In genomic region chr16:4298761-4299522, GRCh38 we compare ENCODE assay signal across 11 cellular contexts. TPM values are rescaled to one million over a fixed set of nuclear protein-coding genes. Genes with fewer than 3 reads are reported as not detected.
A peak's percentile ranks its signal among the peaks of the same experiment; 100 is the strongest.
DNase-seq lines count a peak whose midpoint lies in the region; ATAC-seq and TF ChIP-seq lines count a peak whose summit lies in the region.
"Had no signal": no experiment of that assay in that cellular context is flagged by ENCODE, and none has a peak within 500 bp of the region (broad histone marks: within the 10 kb centered on the region; RNA-seq: fewer than 3 reads in every experiment).

No MANE protein-coding gene starts in this region.

- H3K27me3 ChIP-seq in endodermal cell (ENCODE audit: control insufficient read depth, insufficient read depth, low read length, poor library complexity, severe bottlenecking) = no peaks in the 10 kb centered on the region

- WGBS in endodermal cell (ENCODE audit: insufficient coverage in 1 of 2, insufficient read length in 1 of 2), 2 experiments = 63 to 81% methylated on average over 8 to 15 of the region's 15 CpGs
- 37 to 69% methylated on average over 8 to 13 of the region's 15 CpGs for WGBS in mesodermal cell (ENCODE audit: insufficient coverage in 2 of 2), 2 experiments

- in situ Hi-C loops in ACHN (cut with HindIII; ENCODE audit: low pct_ligation_motif_present, low pct_unique_long_range_greater_than_20kb, low sequenced_read_pairs) = no loop called here

- no peaks in the 10 kb centered on the region for H3K9me3 Mint-ChIP-seq in endodermal cell
- H3K9me3 Mint-ChIP-seq: CD8-positive, alpha-beta memory T cell; stimulated activated naive CD8-positive, alpha-beta T cell treated with anti-CD3 and anti-CD28 coated beads, Interleukin-15, Interleukin-2, amounts not matched to agents 100 ng/mL and 50 ng/mL, for 24 hours had no signal

- no peaks in the 10 kb centered on the region for H3K9me3 ChIP-seq in endodermal cell (ENCODE audit: control insufficient read depth, low read length)
- H3K9me3 ChIP-seq in mesodermal cell (ENCODE audit: control insufficient read depth, low read length) = no peaks in the 10 kb centered on the region

- H3K27ac Mint-ChIP-seq in endodermal cell = peak overlapping the region; percentile 59
- H3K27ac Mint-ChIP-seq: stimulated activated naive CD8-positive, alpha-beta T cell treated with anti-CD3 and anti-CD28 coated beads, Interleukin-15, Interleukin-2, amounts not matched to agents 100 ng/mL and 50 ng/mL, for 24 hours had no signal

- H3K36me3 Mint-ChIP-seq in endodermal cell (ENCODE audit: low read depth) = peaks cover 14% of the 10 kb centered on the region

- H3K4me3 Mint-ChIP-seq in endodermal cell = no peak overlapping the region
- H3K4me3 Mint-ChIP-seq: CD8-positive, alpha-beta memory T cell; stimulated activated naive CD8-positive, alpha-beta T cell treated with anti-CD3 and anti-CD28 coated beads, Interleukin-15, Interleukin-2, amounts not matched to agents 100 ng/mL and 50 ng/mL, for 24 hours had no signal

- DNase-seq in ACHN = peak; percentile 95
- peak; percentile 54 for DNase-seq in NCI-H1694 treated with DMSO at 0.1 percent for 48 hours (lab: John Stamatoyannopoulos, UW)
- DNase-seq in endodermal cell = peak; percentile 85
- no peak for DNase-seq in activated CD4-positive, alpha-beta T cell treated with anti-CD3 and anti-CD28 coated beads for 1 hour
- no peak for DNase-seq in inferior parietal cortex (ENCODE audit: extremely low spot score)
- DNase-seq: CD8-positive, alpha-beta memory T cell had no signal

- no peak overlapping the region for H3K9ac ChIP-seq in endodermal cell (ENCODE audit: extremely low read depth, low read length, poor library complexity, severe bottlenecking)
- H3K9ac ChIP-seq: KMS-11 had no signal

- H3K36me3 ChIP-seq in endodermal cell (ENCODE audit: control insufficient read depth, insufficient read depth, low read length) (no peaks in the 10 kb centered on the region), mesodermal cell (ENCODE audit: control insufficient read depth, insufficient read depth, low read length) (no peaks in the 10 kb centered on the region)

- H3K4me1 Mint-ChIP-seq in endodermal cell = peaks cover 14% of the 10 kb centered on the region

- ATAC-seq in HG02642 (IDR thresholded peaks at IDR 0.05; ENCODE audit: poor library complexity, unreplicated experiment) = no peak
- no peak for ATAC-seq in GM19035 (IDR thresholded peaks at IDR 0.05; ENCODE audit: unreplicated experiment)

- H3K27me3 Mint-ChIP-seq in endodermal cell (ENCODE audit: insufficient read depth) = no peaks in the 10 kb centered on the region
- H3K27me3 Mint-ChIP-seq: CD8-positive, alpha-beta memory T cell; stimulated activated naive CD8-positive, alpha-beta T cell treated with anti-CD3 and anti-CD28 coated beads, Interleukin-15, Interleukin-2, amounts not matched to agents 100 ng/mL and 50 ng/mL, for 24 hours had no signal

- no peak overlapping the region for H3K4me3 ChIP-seq in endodermal cell (ENCODE audit: low read length)
- no peak overlapping the region for H3K4me3 ChIP-seq in mesodermal cell (ENCODE audit: extremely low read depth, insufficient read depth, low read length, poor library complexity, severe bottlenecking)

- no peak for TF ChIP-seq CTCF in endodermal cell (conservative IDR thresholded peaks at IDR 0.05)

- H3K4me1 ChIP-seq in endodermal cell (ENCODE audit: control insufficient read depth, insufficient read depth, low read length) (peaks cover 5% of the 10 kb centered on the region), mesodermal cell (ENCODE audit: control insufficient read depth, insufficient read depth, low read length, poor library complexity, severe bottlenecking) (peaks cover 50% of the 10 kb centered on the region)

- peak overlapping the region; percentile 12 for H3K27ac ChIP-seq in endodermal cell (ENCODE audit: low read depth, low read length)
- H3K27ac ChIP-seq in mesodermal cell (ENCODE audit: low read depth, low read length, severe bottlenecking) = peak overlapping the region; percentile 96
- H3K27ac ChIP-seq: KMS-11 had no signal

RNA-seq across cellular contexts. Expression of gene GLIS2, which starts 16.9 kb away (rescaled TPM):
- 10 to 100 TPM in 1 of 2 donors, 1 to 10 TPM in 1; 9.1 to 13.2 TPM for total RNA-seq in endodermal cell
- polyA plus RNA-seq in endodermal cell (2013, experiment 1 of 2) = 16.6 TPM
- 15.6 TPM for polyA plus RNA-seq in endodermal cell (2013, experiment 2 of 2)
- 10.1 TPM for polyA plus RNA-seq in mesodermal cell (2013, experiment 1 of 2)
- 8.9 TPM for polyA plus RNA-seq in mesodermal cell (2013, experiment 2 of 2)
- polyA plus RNA-seq: CD8-positive, alpha-beta memory T cell had no signal

RNA-seq across cellular contexts. Expression of gene TFAP4, which starts 26.1 kb away (rescaled TPM):
- 10 to 100 TPM; 28.2 to 30.1 TPM for total RNA-seq in endodermal cell
- 23.3 TPM for polyA plus RNA-seq in endodermal cell (2013, experiment 1 of 2)
- 19.3 TPM for polyA plus RNA-seq in endodermal cell (2013, experiment 2 of 2)
- polyA plus RNA-seq in mesodermal cell (2013, experiment 1 of 2) = 10.8 TPM
- 8.5 TPM for polyA plus RNA-seq in mesodermal cell (2013, experiment 2 of 2)

RNA-seq across cellular contexts. Expression of gene PAM16, which starts 52.2 kb away (rescaled TPM):
- 10 to 100 TPM; 57.7 to 66.2 TPM for total RNA-seq in endodermal cell
- polyA plus RNA-seq in endodermal cell (2013, experiment 1 of 2) = 57.2 TPM
- polyA plus RNA-seq in endodermal cell (2013, experiment 2 of 2) = 62.4 TPM
- polyA plus RNA-seq in mesodermal cell (2013, experiment 1 of 2) = 60.5 TPM
- polyA plus RNA-seq in mesodermal cell (2013, experiment 2 of 2) = 42.8 TPM

RNA-seq across cellular contexts. Expression of gene SRL, which starts 57.1 kb away (rescaled TPM):
- not detected for total RNA-seq in endodermal cell
- 3.6 TPM for polyA plus RNA-seq in endodermal cell (2013, experiment 1 of 2)
- polyA plus RNA-seq in endodermal cell (2013, experiment 2 of 2) = 2.6 TPM
- polyA plus RNA-seq in mesodermal cell (2013, experiment 1 of 2) = 0.18 TPM
- 0.05 TPM for polyA plus RNA-seq in mesodermal cell (2013, experiment 2 of 2)
- total RNA-seq: CD8-positive, alpha-beta memory T cell had no signal
- polyA plus RNA-seq: CD8-positive, alpha-beta memory T cell had no signal

Comparison
In these comparisons a context has a peak if more than half of its experiments do, and no peak if none do; other contexts are left out.
1. DNase-seq: peak in ACHN (single experiment), NCI-H1694 treated with DMSO at 0.1 percent for 48 hours (single experiment) and endodermal cell (single experiment); none in activated CD4-positive, alpha-beta T cell treated with anti-CD3 and anti-CD28 coated beads for 1 hour (single experiment) and inferior parietal cortex (single experiment).